19 cellular contexts compared by ENCODE assay signal in the genomic region with DNA sequence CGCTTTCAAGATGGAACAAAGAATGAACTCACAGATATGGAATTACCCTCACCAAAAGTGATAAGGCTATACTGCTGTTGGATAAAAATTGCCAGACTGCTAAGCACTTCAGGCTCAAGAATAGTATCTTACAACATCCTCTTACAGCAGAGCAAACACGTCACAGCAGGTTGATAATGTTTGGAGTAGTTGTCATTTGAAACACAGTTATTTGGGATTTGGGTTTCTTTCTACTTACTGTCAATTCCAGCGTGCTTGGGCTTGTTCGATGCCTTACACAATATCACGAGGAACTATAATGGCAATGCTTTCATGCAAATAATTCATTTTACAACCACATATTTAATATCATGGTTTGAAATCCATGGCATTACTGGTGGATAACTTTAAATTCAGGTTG.
"Had no signal": no experiment of that assay in that cellular context is flagged by ENCODE, and none has a peak within 500 bp of the region (broad histone marks: within the 10 kb centered on the region; RNA-seq: fewer than 3 reads in every experiment).

No MANE protein-coding gene starts in this region.

- H3K27ac Mint-ChIP-seq: IgD-negative memory B cell had no signal

- FAIRE-seq: HTR-8/SVneo, K562, RCC 7860 had no signal

- H3K27ac ChIP-seq: KMS-11, SJCRH30 had no signal

- DNase-seq: Kasumi-1, MV-4-11, NCI-H1048, NCI-H1436, NCI-H187, NCI-H2029, NCI-H2081 treated with DMSO at 0.1 percent for 48 hours, NCI-H2227 treated with DMSO at 0.1 percent for 48 hours, NCI-H526, NCI-H774, RPMI8226, SHP77 treated with DMSO at 0.1 percent for 48 hours, SJCRH30, T-helper 1 cell had no signal

- H3K36me3 ChIP-seq: SJCRH30 had no signal

- H3K9me3 ChIP-seq: SJCRH30 had no signal

- H3K4me2 ChIP-seq: KMS-11 had no signal

- H3K4me1 ChIP-seq: SJCRH30 had no signal

- H3K27me3 ChIP-seq: SJCRH30 had no signal

- H3K36me3 Mint-ChIP-seq: IgD-negative memory B cell had no signal

- H3K27me3 Mint-ChIP-seq: IgD-negative memory B cell had no signal

- H3K4me3 ChIP-seq: K562, SJCRH30 had no signal

- H3K4me1 Mint-ChIP-seq: IgD-negative memory B cell had no signal

- H3K4me3 Mint-ChIP-seq: IgD-negative memory B cell had no signal

- H3K9ac ChIP-seq: KMS-11 had no signal
